ENCODE assay signal across 16 cellular contexts in the genomic region with DNA sequence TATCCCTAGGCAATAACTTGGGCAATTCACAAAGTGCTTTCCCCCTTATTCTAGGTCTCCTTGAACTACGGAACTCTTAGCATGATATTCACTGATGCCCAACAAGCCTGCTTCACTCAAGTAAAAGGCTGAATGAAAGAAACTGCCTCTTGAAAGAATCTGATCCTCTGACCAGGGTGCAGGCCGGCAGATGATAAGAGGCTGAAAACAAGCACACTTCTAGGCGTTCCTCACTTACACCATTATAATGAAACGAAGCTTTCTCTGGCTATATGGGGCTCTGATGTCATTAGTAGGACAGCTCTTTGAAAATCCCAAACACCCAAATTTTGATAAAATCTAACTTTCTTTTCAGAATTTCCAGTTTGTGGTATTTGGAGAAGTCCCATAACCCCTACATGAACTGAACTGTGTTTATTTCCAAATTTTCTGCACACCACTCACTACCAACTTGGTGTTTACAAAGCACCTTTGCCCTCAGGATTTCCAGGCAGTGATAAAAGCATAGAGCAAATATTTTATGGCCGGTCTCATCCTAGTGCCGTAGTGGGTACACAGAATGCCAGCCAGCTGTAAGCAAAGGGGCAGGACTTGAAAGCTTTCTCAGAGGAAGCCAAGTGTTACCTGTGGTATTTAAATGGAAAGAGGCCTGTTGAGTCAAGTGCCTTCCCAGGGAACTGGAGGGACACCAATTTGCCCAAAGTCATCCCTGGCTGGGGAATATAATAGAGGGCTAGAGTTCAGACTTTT. TPM values are rescaled to one million over a fixed set of nuclear protein-coding genes. Genes with fewer than 3 reads are reported as not detected.
DNase-seq lines count a peak whose midpoint lies in the region; ATAC-seq and TF ChIP-seq lines count a peak whose summit lies in the region.
"Had no signal": no experiment of that assay in that cellular context is flagged by ENCODE, and none has a peak within 500 bp of the region (broad histone marks: within the 10 kb centered on the region; RNA-seq: fewer than 3 reads in every experiment).

No MANE protein-coding gene starts in this region.

- no CpG with 5 or more reads among the region's 6 CpGs for WGBS in mesendoderm (ENCODE audit: extremely low coverage, insufficient coverage, low lambda C conversion rate)

- no peak overlapping the region for H2BK15ac ChIP-seq in mesendoderm (replicated peaks; ENCODE audit: low read depth)

- peak overlapping the region; percentile 54 for H3K27ac Mint-ChIP-seq in GM23338
- no peak overlapping the region for H3K27ac Mint-ChIP-seq in neural progenitor cell
- H3K27ac Mint-ChIP-seq in Calu3 (ENCODE audit: unreplicated experiment) = no peak overlapping the region
- H3K27ac Mint-ChIP-seq: activated CD4-positive, alpha-beta T cell treated with anti-CD3 and anti-CD28 coated beads, Interleukin-2, amount 10 ng/mL, durations not matched to agents 24 days and 14 days; mesothelial cell of epicardium had no signal

- no peak for TF ChIP-seq CTCF in GM23338 (conservative IDR thresholded peaks at IDR 0.05; ENCODE audit: low read depth in 2 of 2)
- no peak for TF ChIP-seq CTCF in foreskin keratinocyte (conservative IDR thresholded peaks at IDR 0.05)
- TF ChIP-seq CTCF in neural progenitor cell (IDR thresholded peaks at IDR 0.05) = no peak
- TF ChIP-seq CTCF in Calu3 (IDR thresholded peaks at IDR 0.05; ENCODE audit: unreplicated experiment) = no peak

- H2AK5ac ChIP-seq in mesendoderm (ENCODE audit: low read length) = no peak overlapping the region

- H3K4me1 ChIP-seq in GM23338 (ENCODE audit: insufficient read depth) (peaks cover 32% of the 10 kb centered on the region), foreskin keratinocyte (peaks cover 13% of the 10 kb centered on the region), neural progenitor cell (peaks cover 17% of the 10 kb centered on the region), mesendoderm (ENCODE audit: control insufficient read depth, low read depth, low read length) (peaks cover 8% of the 10 kb centered on the region)

- H3K4ac ChIP-seq in mesendoderm (ENCODE audit: low read depth, low read length) = no peak overlapping the region

- DNase-seq in GM23338 (ENCODE audit: low spot score) = no peak
- DNase-seq in NCI-H226 = peak; percentile 21
- DNase-seq in foreskin keratinocyte = peak; percentile 85 to 93
- no peak for DNase-seq in neural progenitor cell (ENCODE audit: low spot score)
- DNase-seq in mesendoderm = no peak
- DNase-seq in Calu3 = no peak
- no peak for DNase-seq in HT-29 (ENCODE audit: low spot score)
- no peak for DNase-seq in activated gamma-delta T cell treated with Interleukin-2 at 50 U/mL for 16 hours
- DNase-seq: activated CD4-positive, alpha-beta T cell treated with anti-CD3 and anti-CD28 coated beads, Interleukin-2, amount 10 ng/mL, durations not matched to agents 24 days and 14 days; activated T-cell treated with anti-CD3 and anti-CD28 coated beads, Interleukin-2, amount 50 U/mL, for 1 hour; NCI-H1417 treated with DMSO at 0.1 percent for 48 hours; NCI-H748 treated with DMSO at 0.1 percent for 48 hours; RPMI8226 had no signal

- H2BK5ac ChIP-seq in mesendoderm (ENCODE audit: low read length) = no peak overlapping the region

- H3K18ac ChIP-seq in mesendoderm (ENCODE audit: low read length) = no peak overlapping the region

- H3K36me3 Mint-ChIP-seq in GM23338 (ENCODE audit: low read depth) = no peaks in the 10 kb centered on the region
- peaks cover 1% of the 10 kb centered on the region for H3K36me3 Mint-ChIP-seq in neural progenitor cell
- H3K36me3 Mint-ChIP-seq in Calu3 (ENCODE audit: insufficient read depth, unreplicated experiment) = no peaks in the 10 kb centered on the region
- H3K36me3 Mint-ChIP-seq: mesothelial cell of epicardium had no signal

- no peaks in the 10 kb centered on the region for H3K36me3 ChIP-seq in GM23338 (ENCODE audit: insufficient read depth)
- no peaks in the 10 kb centered on the region for H3K36me3 ChIP-seq in neural progenitor cell
- H3K36me3 ChIP-seq in mesendoderm (ENCODE audit: control insufficient read depth, insufficient read depth, low read length) = no peaks in the 10 kb centered on the region

- H3K4me1 Mint-ChIP-seq in GM23338 (peaks cover 33% of the 10 kb centered on the region), neural progenitor cell (peaks cover 3% of the 10 kb centered on the region), Calu3 (ENCODE audit: low read depth, unreplicated experiment) (peaks cover 26% of the 10 kb centered on the region)
- H3K4me1 Mint-ChIP-seq: activated CD4-positive, alpha-beta T cell treated with anti-CD3 and anti-CD28 coated beads, Interleukin-2, amount 10 ng/mL, durations not matched to agents 24 days and 14 days; mesothelial cell of epicardium had no signal

- H3K4me3 Mint-ChIP-seq in GM23338 (peak overlapping the region; percentile 28; the same call in 1 of the 3 replicates), neural progenitor cell (no peak overlapping the region), Calu3 (ENCODE audit: low read depth, unreplicated experiment) (no peak overlapping the region)
- H3K4me3 Mint-ChIP-seq: activated CD4-positive, alpha-beta T cell treated with anti-CD3 and anti-CD28 coated beads, Interleukin-2, amount 10 ng/mL, durations not matched to agents 24 days and 14 days; mesothelial cell of epicardium had no signal

- H4K20me1 ChIP-seq in GM23338 (replicated peaks; ENCODE audit: insufficient read depth) (no peaks in the 10 kb centered on the region; the same call in 1 of the 2 replicates), neural progenitor cell (ENCODE audit: low read depth) (peaks cover 15% of the 10 kb centered on the region)

- CTCF ChIA-PET in Calu3 (lab: Charles Lee) = interaction anchor here (0.8 kb wide), 1 partner anchor 14 kb away, joined by 3 read pairs; no protein-coding TSS in a partner anchor

- no peak overlapping the region for H4K5ac ChIP-seq in mesendoderm (ENCODE audit: low read length)

- no peaks in the 10 kb centered on the region for H3K9me2 ChIP-seq in GM23338 (ENCODE audit: insufficient read depth)

- H3K27me3 Mint-ChIP-seq in GM23338 (ENCODE audit: insufficient read depth, low read depth, poor library complexity) (peaks cover 8% of the 10 kb centered on the region), neural progenitor cell (ENCODE audit: insufficient read depth, low read depth) (no peaks in the 10 kb centered on the region), Calu3 (ENCODE audit: unreplicated experiment) (no peaks in the 10 kb centered on the region)

- H2BK120ac ChIP-seq in mesendoderm (ENCODE audit: low read depth, low read length) = no peak overlapping the region

- no TSS peak for BruUV-seq in Calu3 (replicated peaks; lab: Mats Ljungman, UMichigan)

- H3K4me2 ChIP-seq in GM23338 = peak overlapping the region; percentile 53
- H3K4me2 ChIP-seq in neural progenitor cell = peak overlapping the region; percentile 27
- H3K4me2 ChIP-seq in mesendoderm (ENCODE audit: low read length) = no peak overlapping the region
- H3K4me2 ChIP-seq: smooth muscle cell had no signal

- no peak overlapping the region for H3K4me3 ChIP-seq in GM23338
- no peak overlapping the region for H3K4me3 ChIP-seq in neural progenitor cell
- H3K4me3 ChIP-seq in mesendoderm (ENCODE audit: low read length) = no peak overlapping the region
- H3K4me3 ChIP-seq: K562, smooth muscle cell had no signal

- H3K23ac ChIP-seq in mesendoderm (ENCODE audit: low read length) = no peak overlapping the region

- no peak overlapping the region for H3K9ac ChIP-seq in neural progenitor cell
- no peak overlapping the region for H3K9ac ChIP-seq in mesendoderm (ENCODE audit: low read length)

- H2AFZ ChIP-seq in GM23338 = no peak overlapping the region
- no peak overlapping the region for H2AFZ ChIP-seq in neural progenitor cell (replicated peaks)

- H3K9me3 Mint-ChIP-seq in GM23338 (no peaks in the 10 kb centered on the region), neural progenitor cell (no peaks in the 10 kb centered on the region), Calu3 (ENCODE audit: low read depth, unreplicated experiment) (no peaks in the 10 kb centered on the region)
- H3K9me3 Mint-ChIP-seq: activated CD4-positive, alpha-beta T cell treated with anti-CD3 and anti-CD28 coated beads, Interleukin-2, amount 10 ng/mL, durations not matched to agents 24 days and 14 days; mesothelial cell of epicardium had no signal

- peak; percentile 77 for ATAC-seq in GM23338
- ATAC-seq in foreskin keratinocyte = peak; percentile 77
- ATAC-seq: K562 had no signal

- peaks cover 93% of the 10 kb centered on the region for H3K79me2 ChIP-seq in GM23338 (replicated peaks; ENCODE audit: insufficient read depth)
- peaks cover 80% of the 10 kb centered on the region for H3K79me2 ChIP-seq in neural progenitor cell (ENCODE audit: low read depth)
- H3K79me2 ChIP-seq in mesendoderm (ENCODE audit: control insufficient read depth, insufficient read depth, low read length) = peaks cover 36% of the 10 kb centered on the region

- no peaks in the 10 kb centered on the region for H3K9me3 ChIP-seq in neural progenitor cell (ENCODE audit: low read depth)

- no peak overlapping the region for H3K56ac ChIP-seq in mesendoderm (ENCODE audit: low read length)

- H3K27ac ChIP-seq in GM23338 (ENCODE audit: low read depth) = peak overlapping the region; percentile 70
- peak overlapping the region; percentile 4 for H3K27ac ChIP-seq in foreskin keratinocyte
- H3K27ac ChIP-seq in neural progenitor cell = no peak overlapping the region
- no peak overlapping the region for H3K27ac ChIP-seq in mesendoderm (ENCODE audit: low read depth, low read length)

- H3K79me1 ChIP-seq in mesendoderm (ENCODE audit: low read length) = peaks cover 22% of the 10 kb centered on the region

- no peaks in the 10 kb centered on the region for H3K27me3 ChIP-seq in GM23338 (ENCODE audit: insufficient read depth)
- H3K27me3 ChIP-seq in foreskin keratinocyte = no peaks in the 10 kb centered on the region
- H3K27me3 ChIP-seq in neural progenitor cell = no peaks in the 10 kb centered on the region
- no peaks in the 10 kb centered on the region for H3K27me3 ChIP-seq in mesendoderm (ENCODE audit: insufficient read depth, low read length, poor library complexity)

- H3F3A ChIP-seq in GM23338 (replicated peaks; ENCODE audit: low read depth) = no peaks in the 10 kb centered on the region
- peaks cover 12% of the 10 kb centered on the region for H3F3A ChIP-seq in neural progenitor cell (ENCODE audit: low read depth)

- intact Hi-C loops in Calu3 (cut with micrococcal nuclease; ENCODE audit: unreplicated experiment) = no loop called here

- H4K8ac ChIP-seq in mesendoderm (ENCODE audit: low read depth, low read length) = no peak overlapping the region

TF ChIP-seq in GM23338, 12 proteins besides CTCF, POLR2A, EP300 and RAD21 (continues in another document):
- no peak for TF ChIP-seq JUNB (IDR thresholded peaks at IDR 0.05; ENCODE audit: unreplicated experiment)

RNA-seq across cellular contexts. Expression of a gene that starts 28.2 kb away (rescaled TPM):
- total RNA-seq in GM23338 (2014; rRNA removed; shearing (Covaris generic)) = 63.8 and 71.2 TPM in 2 replicates
- polyA plus RNA-seq in GM23338 (2016; fragmentation: Nextera tagmentation; extraction: Ambion mirVana) (23.8 and 27.4 TPM in 2 replicates), foreskin keratinocyte (1.3 TPM in 2 replicates)
- total RNA-seq in foreskin keratinocyte (9.6 and 11.2 TPM in 2 replicates), neural progenitor cell (ENCODE audit: low replicate concordance) (40.6 and 48.4 TPM in 2 replicates), Calu3 (2022) (75.1 and 76.4 TPM in 2 replicates)
- 45.7 TPM for polyA plus RNA-seq in mesendoderm (2013, experiment 1 of 2)
- 45.4 TPM for polyA plus RNA-seq in mesendoderm (2013, experiment 2 of 2)
- 15.6 and 26.2 TPM in 2 replicates for total RNA-seq in HT-29 (2014; rRNA removed; shearing (Covaris generic))

Comparison
In these comparisons a context has a peak if more than half of its experiments do, and no peak if none do; other contexts are left out.
1. DNase-seq: peak in NCI-H226 (single experiment) and foreskin keratinocyte (2 of 2); none in GM23338 (single experiment), neural progenitor cell (single experiment), mesendoderm (single experiment), Calu3 (single experiment), HT-29 (single experiment) and activated gamma-delta T cell treated with Interleukin-2 at 50 U/mL for 16 hours (single experiment).
2. H3K27ac ChIP-seq: peak in GM23338 (single experiment) and foreskin keratinocyte (single experiment); none in neural progenitor cell (single experiment) and mesendoderm (single experiment).